Comparison of ENCODE assay signal across 8 cellular contexts in genomic region chr9:134163374-134164196, GRCh38. TPM values are rescaled to one million over a fixed set of nuclear protein-coding genes. Genes with fewer than 3 reads are reported as not detected.
A peak's percentile ranks its signal among the peaks of the same experiment; 100 is the strongest.
DNase-seq lines count a peak whose midpoint lies in the region; ATAC-seq and TF ChIP-seq lines count a peak whose summit lies in the region.

No MANE protein-coding gene starts in this region.

- DNase-seq in GM12865 (ENCODE audit: low read depth) (peak; percentile 85), RPMI7951 (ENCODE audit: low read depth) (peak; percentile 68), cardiac septum (ENCODE audit: low spot score) (peak; percentile 86), renal cortical epithelial cell (ENCODE audit: low read depth) (peak; percentile 20), DMS114 treated with DMSO at 0.1 percent for 48 hours (lab: John Stamatoyannopoulos, UW; ENCODE audit: unreplicated experiment) (no peak)
- DNase-seq in activated naive CD4-positive, alpha-beta T cell treated with anti-CD3 and anti-CD28 coated beads, Interleukin-2, amount 50 U/mL, for 72 hours (ENCODE audit: low spot score in 2 of 2), result peak; percentile 67 to 84

- H3K36me3 Mint-ChIP-seq in activated naive CD4-positive, alpha-beta T cell treated with anti-CD3 and anti-CD28 coated beads, Interleukin-2, amount 50 U/mL, for 72 hours, result peaks cover 0 to 4% of the 10 kb centered on the region in 2 donors

- WGBS in urinary bladder, result 1% methylated on average over 79 of the region's 79 CpGs

- TF ChIP-seq CTCF in GM12865 (IDR thresholded peaks at IDR 0.05; ENCODE audit: insufficient read depth, low read depth, low read length, missing control alignments), result peak; percentile 34

- intact Hi-C loops in cardiac septum (cut with DNase I), result loop anchor here (10.0 kb wide), 1 partner anchor 481 kb away; the partner anchor contains the start of gene COL5A1

- no peak overlapping the region for H3K4me3 ChIP-seq in GM12865 (ENCODE audit: low read depth, low read length)
- peak overlapping the region; percentile 21 for H3K4me3 ChIP-seq in urinary bladder (ENCODE audit: low read depth, low read length)

- H3K36me3 ChIP-seq in urinary bladder (ENCODE audit: insufficient read depth), result no peaks in the 10 kb centered on the region

- no peak overlapping the region for H3K27ac Mint-ChIP-seq in activated naive CD4-positive, alpha-beta T cell treated with anti-CD3 and anti-CD28 coated beads, Interleukin-2, amount 50 U/mL, for 72 hours

- H3K4me1 ChIP-seq in urinary bladder (ENCODE audit: insufficient read depth), result no peaks in the 10 kb centered on the region

- ATAC-seq in activated naive CD4-positive, alpha-beta T cell treated with anti-CD3 and anti-CD28 coated beads, Interleukin-2, amount 50 U/mL, for 72 hours, result peak; percentile 32 to 41
- no peak for ATAC-seq in GM19324 (IDR thresholded peaks at IDR 0.05; ENCODE audit: low FRiP score, unreplicated experiment)

- H3K27ac ChIP-seq in urinary bladder (ENCODE audit: low read depth), result peak overlapping the region; percentile 85

- no peaks in the 10 kb centered on the region for H3K9me3 Mint-ChIP-seq in activated naive CD4-positive, alpha-beta T cell treated with anti-CD3 and anti-CD28 coated beads, Interleukin-2, amount 50 U/mL, for 72 hours

RNA-seq across cellular contexts. Expression of gene RNU6ATAC, which starts 0.8 kb away (rescaled TPM):
- total RNA-seq in RPMI7951 (2014; rRNA removed; shearing (Covaris generic)), result not detected in 2 replicates
- 10 to 100 TPM; 32.1 to 61.4 TPM for total RNA-seq in activated naive CD4-positive, alpha-beta T cell treated with anti-CD3 and anti-CD28 coated beads, Interleukin-2, amount 50 U/mL, for 72 hours
- 214 TPM for total RNA-seq in cardiac septum
- not detected in 2 replicates for total RNA-seq in renal cortical epithelial cell
- not detected for total RNA-seq in urinary bladder
- not detected for polyA plus RNA-seq in urinary bladder

RNA-seq across cellular contexts. Expression of gene WDR5, which starts 27.7 kb away (rescaled TPM):
- 15.8 and 16.3 TPM in 2 replicates for total RNA-seq in RPMI7951 (2014; rRNA removed; shearing (Covaris generic))
- 10 to 100 TPM; 29.7 to 43.7 TPM for total RNA-seq in activated naive CD4-positive, alpha-beta T cell treated with anti-CD3 and anti-CD28 coated beads, Interleukin-2, amount 50 U/mL, for 72 hours
- total RNA-seq in cardiac septum (16.6 TPM), renal cortical epithelial cell (18.4 and 23.1 TPM in 2 replicates), urinary bladder (12.3 TPM)
- polyA plus RNA-seq in urinary bladder, result 25.8 TPM

Comparison
In these comparisons a context has a peak if more than half of its experiments do, and no peak if none do; other contexts are left out.
1. RNA of gene RNU6ATAC, which starts 0.8 kb away (total RNA-seq): 214 TPM in cardiac septum (single experiment) and 32.1 to 61.4 TPM in activated naive CD4-positive, alpha-beta T cell treated with anti-CD3 and anti-CD28 coated beads, Interleukin-2, amount 50 U/mL, for 72 hours; not detected in RPMI7951, not detected in renal cortical epithelial cell and not detected in urinary bladder (single experiment); every median in the first group is over 10 times any median in the second.